1 cellular context compared by ENCODE assay signal in the genomic region with DNA sequence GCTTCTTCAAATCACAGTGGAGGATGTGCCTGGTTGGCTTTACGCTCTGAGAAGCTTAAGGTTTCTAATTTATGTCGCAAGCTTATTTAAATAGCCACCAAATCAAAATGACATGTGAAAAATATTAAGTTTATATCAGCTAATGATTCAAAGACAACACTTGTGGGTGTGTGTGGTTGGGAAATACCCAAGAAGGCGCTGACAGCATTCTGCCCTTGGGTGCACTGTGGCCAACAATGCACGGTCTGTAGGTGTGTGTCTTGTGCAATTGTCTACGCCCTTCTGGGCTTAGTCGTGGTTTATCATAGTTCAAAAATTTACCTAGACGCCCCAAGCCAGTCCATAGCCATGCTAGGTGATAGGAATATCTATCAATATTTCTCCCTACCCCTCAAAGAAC.
TF ChIP-seq lines count a peak whose summit lies in the region.

No MANE protein-coding gene starts in this region.

TF ChIP-seq in A549, 52 proteins besides CTCF, POLR2A, EP300 and RAD21 (continued from another document):
- no peak for TF ChIP-seq NPAS2 (CRISPR knock-in tag; IDR thresholded peaks at IDR 0.05; ENCODE audit: borderline replicate concordance)
- no peak; the same call in 1 of the 2 replicates for TF ChIP-seq HOXB13 (CRISPR knock-in tag; IDR thresholded peaks at IDR 0.05; ENCODE audit: low read depth)
- peak; percentile 85 to 94 for TF ChIP-seq CEBPB (IDR thresholded peaks at IDR 0.05)
- no peak for TF ChIP-seq ZSCAN20 (CRISPR knock-in tag; IDR thresholded peaks at IDR 0.05)
- TF ChIP-seq ZFP36 (IDR thresholded peaks at IDR 0.05; ENCODE audit: borderline replicate concordance, partially characterized antibody) = no peak
- TF ChIP-seq, protein P1, sequence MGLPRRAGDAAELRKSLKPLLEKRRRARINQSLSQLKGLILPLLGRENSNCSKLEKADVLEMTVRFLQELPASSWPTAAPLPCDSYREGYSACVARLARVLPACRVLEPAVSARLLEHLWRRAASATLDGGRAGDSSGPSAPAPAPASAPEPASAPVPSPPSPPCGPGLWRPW (IDR thresholded peaks at IDR 0.05) = no peak
- TF ChIP-seq CHD2 (IDR thresholded peaks at IDR 0.05; ENCODE audit: low read length, partially characterized antibody) = no peak
- TF ChIP-seq GATA3 (IDR thresholded peaks at IDR 0.05; ENCODE audit: borderline replicate concordance) = peak; percentile 69
- TF ChIP-seq CBX2 (IDR thresholded peaks at IDR 0.05; ENCODE audit: borderline replicate concordance, low read depth) = no peak
- no peak for TF ChIP-seq TFCP2L1 (CRISPR knock-in tag; IDR thresholded peaks at IDR 0.05)
- no peak for TF ChIP-seq CBX8 (IDR thresholded peaks at IDR 0.05)
- TF ChIP-seq, protein P2, sequence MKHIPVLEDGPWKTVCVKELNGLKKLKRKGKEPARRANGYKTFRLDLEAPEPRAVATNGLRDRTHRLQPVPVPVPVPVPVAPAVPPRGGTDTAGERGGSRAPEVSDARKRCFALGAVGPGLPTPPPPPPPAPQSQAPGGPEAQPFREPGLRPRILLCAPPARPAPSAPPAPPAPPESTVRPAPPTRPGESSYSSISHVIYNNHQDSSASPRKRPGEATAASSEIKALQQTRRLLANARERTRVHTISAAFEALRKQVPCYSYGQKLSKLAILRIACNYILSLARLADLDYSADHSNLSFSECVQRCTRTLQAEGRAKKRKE (CRISPR knock-in tag; IDR thresholded peaks at IDR 0.05; ENCODE audit: low read depth) = no peak
- TF ChIP-seq RARB (CRISPR knock-in tag; IDR thresholded peaks at IDR 0.05) = no peak
- TF ChIP-seq SMC3 (IDR thresholded peaks at IDR 0.05) = no peak
- TF ChIP-seq FOSL2 (IDR thresholded peaks at IDR 0.05) = 0 out of 2 replicates have a peak, but pooled peaks have one; percentile 24
- TF ChIP-seq FOSL2 (CRISPR knock-in tag; IDR thresholded peaks at IDR 0.05) = peak; percentile 34; the same call in 1 of the 2 replicates
- TF ChIP-seq, protein P3, sequence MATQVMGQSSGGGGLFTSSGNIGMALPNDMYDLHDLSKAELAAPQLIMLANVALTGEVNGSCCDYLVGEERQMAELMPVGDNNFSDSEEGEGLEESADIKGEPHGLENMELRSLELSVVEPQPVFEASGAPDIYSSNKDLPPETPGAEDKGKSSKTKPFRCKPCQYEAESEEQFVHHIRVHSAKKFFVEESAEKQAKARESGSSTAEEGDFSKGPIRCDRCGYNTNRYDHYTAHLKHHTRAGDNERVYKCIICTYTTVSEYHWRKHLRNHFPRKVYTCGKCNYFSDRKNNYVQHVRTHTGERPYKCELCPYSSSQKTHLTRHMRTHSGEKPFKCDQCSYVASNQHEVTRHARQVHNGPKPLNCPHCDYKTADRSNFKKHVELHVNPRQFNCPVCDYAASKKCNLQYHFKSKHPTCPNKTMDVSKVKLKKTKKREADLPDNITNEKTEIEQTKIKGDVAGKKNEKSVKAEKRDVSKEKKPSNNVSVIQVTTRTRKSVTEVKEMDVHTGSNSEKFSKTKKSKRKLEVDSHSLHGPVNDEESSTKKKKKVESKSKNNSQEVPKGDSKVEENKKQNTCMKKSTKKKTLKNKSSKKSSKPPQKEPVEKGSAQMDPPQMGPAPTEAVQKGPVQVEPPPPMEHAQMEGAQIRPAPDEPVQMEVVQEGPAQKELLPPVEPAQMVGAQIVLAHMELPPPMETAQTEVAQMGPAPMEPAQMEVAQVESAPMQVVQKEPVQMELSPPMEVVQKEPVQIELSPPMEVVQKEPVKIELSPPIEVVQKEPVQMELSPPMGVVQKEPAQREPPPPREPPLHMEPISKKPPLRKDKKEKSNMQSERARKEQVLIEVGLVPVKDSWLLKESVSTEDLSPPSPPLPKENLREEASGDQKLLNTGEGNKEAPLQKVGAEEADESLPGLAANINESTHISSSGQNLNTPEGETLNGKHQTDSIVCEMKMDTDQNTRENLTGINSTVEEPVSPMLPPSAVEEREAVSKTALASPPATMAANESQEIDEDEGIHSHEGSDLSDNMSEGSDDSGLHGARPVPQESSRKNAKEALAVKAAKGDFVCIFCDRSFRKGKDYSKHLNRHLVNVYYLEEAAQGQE (IDR thresholded peaks at IDR 0.05) = no peak
- no peak for TF ChIP-seq MAFK (IDR thresholded peaks at IDR 0.05; ENCODE audit: partially characterized antibody)
- no peak for TF ChIP-seq HDAC2 (IDR thresholded peaks at IDR 0.05)
- TF ChIP-seq KDM5A (IDR thresholded peaks at IDR 0.05) = no peak
- 0 out of 2 replicates have a peak, but pooled peaks have one; percentile 26 for TF ChIP-seq EHF (CRISPR knock-in tag; IDR thresholded peaks at IDR 0.05)
- TF ChIP-seq ZNF302 (CRISPR knock-in tag; IDR thresholded peaks at IDR 0.05) = no peak
- TF ChIP-seq FOSB (CRISPR knock-in tag; IDR thresholded peaks at IDR 0.05) = no peak
- TF ChIP-seq KDM1A (IDR thresholded peaks at IDR 0.05; ENCODE audit: low read depth) = no peak
- no peak for TF ChIP-seq CHD4 (IDR thresholded peaks at IDR 0.05; ENCODE audit: borderline replicate concordance)
- TF ChIP-seq, protein P4, sequence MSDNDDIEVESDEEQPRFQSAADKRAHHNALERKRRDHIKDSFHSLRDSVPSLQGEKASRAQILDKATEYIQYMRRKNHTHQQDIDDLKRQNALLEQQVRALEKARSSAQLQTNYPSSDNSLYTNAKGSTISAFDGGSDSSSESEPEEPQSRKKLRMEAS (IDR thresholded peaks at IDR 0.05) = peak; percentile 51
- no peak for TF ChIP-seq MAZ (IDR thresholded peaks at IDR 0.05; ENCODE audit: borderline replicate concordance, low read depth, low read length)
- TF ChIP-seq PHF8 (IDR thresholded peaks at IDR 0.05; ENCODE audit: borderline replicate concordance, low read depth) = no peak
- TF ChIP-seq MYC (IDR thresholded peaks at IDR 0.05; ENCODE audit: borderline replicate concordance, low read length) = no peak
- no peak for TF ChIP-seq NR3C1 (IDR thresholded peaks at IDR 0.05)
- no peak for TF ChIP-seq SREBF2 (IDR thresholded peaks at IDR 0.05)
- TF ChIP-seq, protein P5, sequence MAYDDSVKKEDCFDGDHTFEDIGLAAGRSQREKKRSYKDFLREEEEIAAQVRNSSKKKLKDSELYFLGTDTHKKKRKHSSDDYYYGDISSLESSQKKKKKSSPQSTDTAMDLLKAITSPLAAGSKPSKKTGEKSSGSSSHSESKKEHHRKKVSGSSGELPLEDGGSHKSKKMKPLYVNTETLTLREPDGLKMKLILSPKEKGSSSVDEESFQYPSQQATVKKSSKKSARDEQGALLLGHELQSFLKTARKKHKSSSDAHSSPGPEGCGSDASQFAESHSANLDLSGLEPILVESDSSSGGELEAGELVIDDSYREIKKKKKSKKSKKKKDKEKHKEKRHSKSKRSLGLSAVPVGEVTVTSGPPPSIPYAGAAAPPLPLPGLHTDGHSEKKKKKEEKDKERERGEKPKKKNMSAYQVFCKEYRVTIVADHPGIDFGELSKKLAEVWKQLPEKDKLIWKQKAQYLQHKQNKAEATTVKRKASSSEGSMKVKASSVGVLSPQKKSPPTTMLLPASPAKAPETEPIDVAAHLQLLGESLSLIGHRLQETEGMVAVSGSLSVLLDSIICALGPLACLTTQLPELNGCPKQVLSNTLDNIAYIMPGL (CRISPR knock-in tag; IDR thresholded peaks at IDR 0.05; ENCODE audit: borderline replicate concordance) = no peak
- no peak for TF ChIP-seq BHLHE40 (IDR thresholded peaks at IDR 0.05; ENCODE audit: low read depth, low read length)
- TF ChIP-seq ESRRA (IDR thresholded peaks at IDR 0.05; ENCODE audit: borderline replicate concordance, low read length) = no peak
- TF ChIP-seq HEYL (CRISPR knock-in tag; IDR thresholded peaks at IDR 0.05) = no peak
- TF ChIP-seq, protein P6, sequence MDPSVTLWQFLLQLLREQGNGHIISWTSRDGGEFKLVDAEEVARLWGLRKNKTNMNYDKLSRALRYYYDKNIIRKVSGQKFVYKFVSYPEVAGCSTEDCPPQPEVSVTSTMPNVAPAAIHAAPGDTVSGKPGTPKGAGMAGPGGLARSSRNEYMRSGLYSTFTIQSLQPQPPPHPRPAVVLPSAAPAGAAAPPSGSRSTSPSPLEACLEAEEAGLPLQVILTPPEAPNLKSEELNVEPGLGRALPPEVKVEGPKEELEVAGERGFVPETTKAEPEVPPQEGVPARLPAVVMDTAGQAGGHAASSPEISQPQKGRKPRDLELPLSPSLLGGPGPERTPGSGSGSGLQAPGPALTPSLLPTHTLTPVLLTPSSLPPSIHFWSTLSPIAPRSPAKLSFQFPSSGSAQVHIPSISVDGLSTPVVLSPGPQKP (IDR thresholded peaks at IDR 0.05; ENCODE audit: low read depth, low read length) = no peak
- TF ChIP-seq, protein P7, sequence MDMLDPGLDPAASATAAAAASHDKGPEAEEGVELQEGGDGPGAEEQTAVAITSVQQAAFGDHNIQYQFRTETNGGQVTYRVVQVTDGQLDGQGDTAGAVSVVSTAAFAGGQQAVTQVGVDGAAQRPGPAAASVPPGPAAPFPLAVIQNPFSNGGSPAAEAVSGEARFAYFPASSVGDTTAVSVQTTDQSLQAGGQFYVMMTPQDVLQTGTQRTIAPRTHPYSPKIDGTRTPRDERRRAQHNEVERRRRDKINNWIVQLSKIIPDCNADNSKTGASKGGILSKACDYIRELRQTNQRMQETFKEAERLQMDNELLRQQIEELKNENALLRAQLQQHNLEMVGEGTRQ (IDR thresholded peaks at IDR 0.05) = no peak
- no peak for TF ChIP-seq HOXA7 (CRISPR knock-in tag; IDR thresholded peaks at IDR 0.05)
- TF ChIP-seq JUNB (IDR thresholded peaks at IDR 0.05) = peak; percentile 42; the same call in 1 of the 2 replicates
- no peak for TF ChIP-seq HOXB5 (CRISPR knock-in tag; IDR thresholded peaks at IDR 0.05)
- TF ChIP-seq, protein P8, sequence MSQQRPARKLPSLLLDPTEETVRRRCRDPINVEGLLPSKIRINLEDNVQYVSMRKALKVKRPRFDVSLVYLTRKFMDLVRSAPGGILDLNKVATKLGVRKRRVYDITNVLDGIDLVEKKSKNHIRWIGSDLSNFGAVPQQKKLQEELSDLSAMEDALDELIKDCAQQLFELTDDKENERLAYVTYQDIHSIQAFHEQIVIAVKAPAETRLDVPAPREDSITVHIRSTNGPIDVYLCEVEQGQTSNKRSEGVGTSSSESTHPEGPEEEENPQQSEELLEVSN (IDR thresholded peaks at IDR 0.05; ENCODE audit: borderline replicate concordance, low read depth) = no peak
- TF ChIP-seq RCOR1 (IDR thresholded peaks at IDR 0.05; ENCODE audit: low read depth, low read length) = no peak
- TF ChIP-seq JUN (IDR thresholded peaks at IDR 0.05) = peak in 1 of 2 experiments; percentile 39; a peak in 1 of 5 replicates
- no peak for TF ChIP-seq FOXS1 (CRISPR knock-in tag; IDR thresholded peaks at IDR 0.05)
